22 cellular contexts compared by ENCODE assay signal in genomic region chr1:110677016-110677415, GRCh38. TPM values are rescaled to one million over a fixed set of nuclear protein-coding genes. Genes with fewer than 3 reads are reported as not detected.
A peak's percentile ranks its signal among the peaks of the same experiment; 100 is the strongest.
DNase-seq lines count a peak whose midpoint lies in the region; ATAC-seq lines count a peak whose summit lies in the region.
"Had no signal": no experiment of that assay in that cellular context is flagged by ENCODE, and none has a peak within 500 bp of the region (broad histone marks: within the 10 kb centered on the region; RNA-seq: fewer than 3 reads in every experiment).

No MANE protein-coding gene starts in this region.

- no peaks in the 10 kb centered on the region for H3K27me3 ChIP-seq in naive thymus-derived CD4-positive, alpha-beta T cell (ENCODE audit: control insufficient read depth in 2 of 2, insufficient read depth in 2 of 2, low read length in 2 of 2)
- no peaks in the 10 kb centered on the region for H3K27me3 ChIP-seq in SJCRH30

- H3K4me3 ChIP-seq in naive thymus-derived CD4-positive, alpha-beta T cell (ENCODE audit: low read length), result no peak overlapping the region
- no peak overlapping the region for H3K4me3 ChIP-seq in SJCRH30
- H3K4me3 ChIP-seq: ascending aorta, upper lobe of left lung had no signal

- H3K9me3 ChIP-seq in naive thymus-derived CD4-positive, alpha-beta T cell (ENCODE audit: control insufficient read depth in 2 of 3, low read length in 3 of 3), result no peaks in the 10 kb centered on the region
- H3K9me3 ChIP-seq in SJCRH30 (replicated peaks), result no peaks in the 10 kb centered on the region
- H3K9me3 ChIP-seq: ascending aorta, upper lobe of left lung had no signal

- peak overlapping the region in 7 of 9 donors; percentile 14 to 84 (median 76) for H3K27ac Mint-ChIP-seq in naive thymus-derived CD4-positive, alpha-beta T cell
- H3K27ac Mint-ChIP-seq: activated CD4-positive, alpha-beta T cell treated with anti-CD3 and anti-CD28 coated beads, Interleukin-2, amount 10 ng/mL, durations not matched to agents 7 days and 5 days; activated naive CD4-positive, alpha-beta T cell treated with anti-CD3 and anti-CD28 coated beads for 36 hours; stimulated activated naive CD8-positive, alpha-beta T cell treated with anti-CD3 and anti-CD28 coated beads, Interleukin-15, Interleukin-2, amounts not matched to agents 100 ng/mL and 50 ng/mL, for 24 hours had no signal

- peaks cover 12 to 51% (median 23%) of the 10 kb centered on the region in 5 donors for H3K36me3 Mint-ChIP-seq in naive thymus-derived CD4-positive, alpha-beta T cell

- peaks cover 0 to 15% (median 0%) of the 10 kb centered on the region in 3 experiments for H3K36me3 ChIP-seq in naive thymus-derived CD4-positive, alpha-beta T cell (ENCODE audit: control insufficient read depth in 2 of 3, insufficient read depth in 3 of 3, low read length in 3 of 3)
- no peaks in the 10 kb centered on the region for H3K36me3 ChIP-seq in SJCRH30
- H3K36me3 ChIP-seq: ascending aorta, upper lobe of left lung had no signal

- intact Hi-C loops in naive thymus-derived CD4-positive, alpha-beta T cell (cut with micrococcal nuclease), result no loop called here

- H3K4me3 Mint-ChIP-seq in naive thymus-derived CD4-positive, alpha-beta T cell, result peak overlapping the region in 2 of 10 donors; percentile 22
- H3K4me3 Mint-ChIP-seq: activated naive CD4-positive, alpha-beta T cell treated with anti-CD3 and anti-CD28 coated beads for 36 hours; stimulated activated naive CD8-positive, alpha-beta T cell treated with anti-CD3 and anti-CD28 coated beads, Interleukin-15, Interleukin-2, amounts not matched to agents 100 ng/mL and 50 ng/mL, for 24 hours had no signal

- peak overlapping the region; percentile 14 for H3K27ac ChIP-seq in naive thymus-derived CD4-positive, alpha-beta T cell (ENCODE audit: low read depth, low read length)
- H3K27ac ChIP-seq in SJCRH30, result no peak overlapping the region
- H3K27ac ChIP-seq: ascending aorta, KMS-11, upper lobe of left lung had no signal

- peaks cover 0 to 9% (median 0%) of the 10 kb centered on the region in 11 donors for H3K9me3 Mint-ChIP-seq in naive thymus-derived CD4-positive, alpha-beta T cell
- H3K9me3 Mint-ChIP-seq: activated CD4-positive, alpha-beta T cell treated with anti-CD3 and anti-CD28 coated beads, Interleukin-2, amount 10 ng/mL, durations not matched to agents 7 days and 5 days; activated naive CD4-positive, alpha-beta T cell treated with anti-CD3 and anti-CD28 coated beads for 36 hours; stimulated activated naive CD8-positive, alpha-beta T cell treated with anti-CD3 and anti-CD28 coated beads, Interleukin-15, Interleukin-2, amounts not matched to agents 100 ng/mL and 50 ng/mL, for 24 hours had no signal

- CTCF ChIA-PET in naive thymus-derived CD4-positive, alpha-beta T cell (lab: Charles Lee), result interaction anchor here (0.7 to 2.7 kb wide), 6 partner anchors 9 to 88 kb away, joined by 3 to 16 read pairs (median 4); no protein-coding TSS in a partner anchor

- H3K27me3 Mint-ChIP-seq in naive thymus-derived CD4-positive, alpha-beta T cell, result peaks cover 0 to 2% (median 0%) of the 10 kb centered on the region in 5 donors
- H3K27me3 Mint-ChIP-seq: activated CD4-positive, alpha-beta T cell treated with anti-CD3 and anti-CD28 coated beads, Interleukin-2, amount 10 ng/mL, durations not matched to agents 7 days and 5 days; stimulated activated naive CD8-positive, alpha-beta T cell treated with anti-CD3 and anti-CD28 coated beads, Interleukin-15, Interleukin-2, amounts not matched to agents 100 ng/mL and 50 ng/mL, for 24 hours had no signal

- DNase-seq in NCI-H2171 treated with DMSO at 0.1 percent for 48 hours (lab: John Stamatoyannopoulos, UW) (peak; percentile 49), NCI-H2171 (lab: John Stamatoyannopoulos, UW) (no peak), NCI-H1694 treated with DMSO at 0.1 percent for 48 hours (lab: John Stamatoyannopoulos, UW) (peak; percentile 61), NCI-H748 (lab: John Stamatoyannopoulos, UW; ENCODE audit: unreplicated experiment) (peak; percentile 95), SJCRH30 (no peak), RKO (ENCODE audit: low spot score) (no peak)
- DNase-seq in naive thymus-derived CD4-positive, alpha-beta T cell, result no peak
- DNase-seq: activated CD4-positive, alpha-beta T cell treated with anti-CD3 and anti-CD28 coated beads, Interleukin-2, amount 10 ng/mL, durations not matched to agents 7 days and 5 days; activated naive CD4-positive, alpha-beta T cell treated with anti-CD3 and anti-CD28 coated beads for 36 hours; C1 segment of cervical spinal cord; EL; hippocampal formation; kidney; NCI-H1436; upper lobe of left lung had no signal

- peaks cover 26 to 43% (median 33%) of the 10 kb centered on the region in 7 donors for H3K4me1 Mint-ChIP-seq in naive thymus-derived CD4-positive, alpha-beta T cell

- no peak for ATAC-seq in naive thymus-derived CD4-positive, alpha-beta T cell
- ATAC-seq in HG03108 (IDR thresholded peaks at IDR 0.05; ENCODE audit: unreplicated experiment), result no peak
- ATAC-seq: SK-N-SH treated with all-trans-retinoic acid at 6 μM for 48 hours had no signal

- POLR2A ChIA-PET in naive thymus-derived CD4-positive, alpha-beta T cell (lab: Charles Lee), result interaction anchor here (0.7 to 8.8 kb wide), 7 partner anchors 9 to 108 kb away, joined by 3 to 121 read pairs (median 4); no protein-coding TSS in a partner anchor

- H3K4me1 ChIP-seq in naive thymus-derived CD4-positive, alpha-beta T cell (ENCODE audit: control insufficient read depth in 2 of 2, insufficient read depth in 2 of 2, low read length in 2 of 2), result peaks cover 5% of the 10 kb centered on the region in 2 donors
- no peaks in the 10 kb centered on the region for H3K4me1 ChIP-seq in SJCRH30
- H3K4me1 ChIP-seq: ascending aorta had no signal

RNA-seq across cellular contexts. Expression of gene KCNA3, which starts 2.3 kb away (rescaled TPM):
- total RNA-seq in naive thymus-derived CD4-positive, alpha-beta T cell, result 100 to 1,000 TPM in 3 of 5 experiments, 10 to 100 TPM in 2; 74.1 to 115 (median 108) TPM
- 100 to 1,000 TPM; 105 to 114 TPM for polyA plus RNA-seq in naive thymus-derived CD4-positive, alpha-beta T cell
- total RNA-seq in SJCRH30 (2014; rRNA removed; shearing (Covaris generic)), result not detected in 2 replicates
- total RNA-seq: A172, ascending aorta, chondrocyte had no signal

Comparison
In these comparisons a context has a peak if more than half of its experiments do, and no peak if none do; other contexts are left out.
1. DNase-seq: peak in NCI-H2171 treated with DMSO at 0.1 percent for 48 hours (single experiment), NCI-H1694 treated with DMSO at 0.1 percent for 48 hours (single experiment) and NCI-H748 (single experiment); none in NCI-H2171 (single experiment), naive thymus-derived CD4-positive, alpha-beta T cell (0 of 9), SJCRH30 (0 of 2) and RKO (single experiment).
2. RNA of gene KCNA3, which starts 2.3 kb away (total RNA-seq): 74.1 to 115 TPM in naive thymus-derived CD4-positive, alpha-beta T cell; not detected in SJCRH30; every median in the first group is over 10 times any median in the second.